Comparison of ENCODE assay signal across 19 cellular contexts in the genomic region with DNA sequence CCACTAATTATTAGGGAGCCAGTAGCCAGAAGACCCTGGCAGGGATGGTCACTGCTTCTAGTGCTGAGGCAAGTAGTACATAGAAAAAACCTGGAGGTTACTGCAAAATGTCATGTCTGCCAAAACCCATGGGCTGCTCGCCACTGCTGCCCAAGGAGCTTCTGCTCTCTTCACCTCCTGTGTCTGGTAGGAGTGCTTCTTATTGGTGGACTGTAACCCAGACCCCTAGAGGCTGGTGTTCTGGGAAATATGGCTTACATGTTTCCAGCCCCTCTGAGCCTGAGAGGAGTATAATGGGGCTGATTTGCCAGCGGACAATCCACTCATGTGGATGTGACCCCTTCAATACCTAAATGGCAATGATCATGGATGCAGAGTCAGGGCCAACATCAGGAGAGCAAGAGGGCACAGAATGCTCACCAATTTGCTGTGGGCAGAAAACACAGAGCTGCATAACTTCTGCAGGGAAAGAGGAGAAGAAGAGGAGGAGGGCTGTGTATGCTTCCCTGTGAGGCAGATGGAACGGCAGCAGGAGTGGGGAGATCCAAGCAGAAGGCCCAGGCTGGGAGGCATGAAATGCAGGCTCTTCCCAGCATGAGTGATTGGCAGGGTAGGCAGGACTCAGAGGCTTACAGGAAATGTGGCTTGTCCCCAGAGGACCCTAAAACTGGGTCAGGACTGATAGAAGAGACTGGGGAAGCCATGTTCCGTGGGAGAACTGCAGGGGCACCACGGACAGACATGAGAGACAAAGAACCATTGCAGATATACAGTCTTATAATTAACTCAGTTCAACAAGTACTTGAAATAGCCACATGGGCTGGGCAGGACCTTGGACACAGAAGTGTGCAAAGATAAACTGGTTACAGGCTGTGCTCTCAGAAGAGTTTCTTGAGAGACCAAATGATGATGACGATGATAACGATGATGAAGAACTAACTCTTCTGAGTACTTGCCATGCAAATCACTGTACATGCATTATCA.
"Had no signal": no experiment of that assay in that cellular context is flagged by ENCODE, and none has a peak within 500 bp of the region (broad histone marks: within the 10 kb centered on the region; RNA-seq: fewer than 3 reads in every experiment).

No MANE protein-coding gene starts in this region.

- ATAC-seq: activated CD4-positive, alpha-beta T cell treated with anti-CD3 and anti-CD28 coated beads for 36 hours; activated T-helper 17 cell treated with anti-CD3 and anti-CD28 coated beads, Interleukin-2, amount 50 U/mL, for 72 hours; natural killer cell treated with Interleukin-12 subunit alpha and Interleukin-12 subunit beta and Interleukin-15 and Interleukin-18, amount 100 ng/mL, for 72 hours had no signal

- DNase-seq: activated B cell treated with CpG ODN at 0.5 μM for 24 hours; activated CD4-positive, alpha-beta T cell treated with anti-CD3 and anti-CD28 coated beads for 36 hours; activated CD4-positive, alpha-beta T cell treated with anti-CD3 and anti-CD28 coated beads, Interleukin-2, amount 50 U/mL, for 4 hours; activated CD8-positive, alpha-beta memory T cell treated with anti-CD3 and anti-CD28 coated beads for 24 hours; activated CD8-positive, alpha-beta memory T cell treated with anti-CD3 and anti-CD28 coated beads, Interleukin-2, amount 50 U/mL, for 4 hours; activated T-cell treated with anti-CD3 and anti-CD28 coated beads, Interleukin-2, amount 50 U/mL, for 24 hours; adrenal gland; effector CD8-positive, alpha-beta T cell; foreskin melanocyte; kidney glomerular epithelial cell; stimulated activated CD4-positive, alpha-beta T cell treated with anti-CD3 and anti-CD28 coated beads, Interleukin-12 subunit alpha, Interleukin-12 subunit beta, amount 100 ng/mL, for 4 hours; stimulated activated CD4-positive, alpha-beta T cell treated with anti-CD3 and anti-CD28 coated beads, Interleukin-4, amount 100 ng/mL, for 4 hours; T-helper 9 cell; uterus had no signal

- H3K4me3 ChIP-seq: adrenal gland, ascending aorta, prostate gland, tibial nerve, uterus had no signal

- H3K27ac ChIP-seq: adrenal gland, ascending aorta, prostate gland, tibial nerve, uterus had no signal

- H3K36me3 ChIP-seq: adrenal gland, ascending aorta, prostate gland, tibial nerve, uterus had no signal

- H3K4me1 ChIP-seq: adrenal gland, ascending aorta, prostate gland, tibial nerve, uterus had no signal

- H3K27me3 ChIP-seq: adrenal gland, ascending aorta, tibial nerve, uterus had no signal

- H3K9me3 ChIP-seq: adrenal gland, ascending aorta, prostate gland, uterus had no signal
